ENCODE assay signal across 9 cellular contexts in genomic region chr2:216083464-216084279, GRCh38. TPM values are rescaled to one million over a fixed set of nuclear protein-coding genes. Genes with fewer than 3 reads are reported as not detected.
A peak's percentile ranks its signal among the peaks of the same experiment; 100 is the strongest.
DNase-seq lines count a peak whose midpoint lies in the region; ATAC-seq, FAIRE-seq and TF ChIP-seq lines count a peak whose summit lies in the region.
"Had no signal": no experiment of that assay in that cellular context is flagged by ENCODE, and none has a peak within 500 bp of the region (broad histone marks: within the 10 kb centered on the region; RNA-seq: fewer than 3 reads in every experiment).

No MANE protein-coding gene starts in this region.

- no peaks in the 10 kb centered on the region for H3K9me3 ChIP-seq in spleen
- no peaks in the 10 kb centered on the region for H3K9me3 ChIP-seq in pancreas

- 84 to 89% (median 88%) methylated on average over 11 of the region's 11 CpGs for WGBS in spleen, 5 donors
- 80 to 84% methylated on average over 11 of the region's 11 CpGs for WGBS in pancreas, 2 donors

- H3K36me3 ChIP-seq in spleen (no peaks in the 10 kb centered on the region), pancreas (no peaks in the 10 kb centered on the region)

- FAIRE-seq in RCC 7860 (lab: Jason Lieb, UNC) (peak; percentile 81), pancreas (lab: Jason Lieb, UNC) (no peak)

- TF ChIP-seq POLR2A in spleen (IDR thresholded peaks at IDR 0.05) = no peak

- H3K9me3 Mint-ChIP-seq in activated CD8-positive, alpha-beta memory T cell treated with anti-CD3 and anti-CD28 coated beads, Interleukin-2, amount 10 ng/mL, durations not matched to agents 7 days and 5 days (ENCODE audit: low read depth) = no peaks in the 10 kb centered on the region
- H3K9me3 Mint-ChIP-seq: CD14-positive monocyte had no signal

- ATAC-seq in activated CD8-positive, alpha-beta memory T cell treated with anti-CD3 and anti-CD28 coated beads, Interleukin-2, amount 10 ng/mL, durations not matched to agents 7 days and 5 days = no peak
- no peak for ATAC-seq in pancreas

- H3K27ac ChIP-seq in spleen (peak overlapping the region in 6 of 8 donors; percentile 15 to 85 (median 52)), pancreas (no peak overlapping the region)

- H3K36me3 Mint-ChIP-seq in activated CD8-positive, alpha-beta memory T cell treated with anti-CD3 and anti-CD28 coated beads, Interleukin-2, amount 10 ng/mL, durations not matched to agents 7 days and 5 days = peaks cover 8% of the 10 kb centered on the region

- H3K4me1 ChIP-seq in spleen = peaks cover 17 to 75% (median 54%) of the 10 kb centered on the region in 6 donors
- peaks cover 0 to 10% (median 5%) of the 10 kb centered on the region in 3 donors for H3K4me1 ChIP-seq in pancreas

- no peaks in the 10 kb centered on the region for H3K27me3 ChIP-seq in spleen (replicated peaks in 1 of 7)
- no peaks in the 10 kb centered on the region for H3K27me3 ChIP-seq in pancreas

- peak overlapping the region; percentile 84 for H3K27ac Mint-ChIP-seq in activated CD8-positive, alpha-beta memory T cell treated with anti-CD3 and anti-CD28 coated beads, Interleukin-2, amount 10 ng/mL, durations not matched to agents 7 days and 5 days

- TF ChIP-seq CTCF in fibroblast of mammary gland (conservative IDR thresholded peaks at IDR 0.05; ENCODE audit: control insufficient read depth, insufficient read depth, low read depth, low read length) = no peak
- no peak for TF ChIP-seq CTCF in spleen (IDR thresholded peaks at IDR 0.05 in 8 of 11, conservative IDR thresholded peaks at IDR 0.05 in 3 of 11)
- TF ChIP-seq CTCF in pancreas (IDR thresholded peaks at IDR 0.05) = no peak

- intact Hi-C loops in spleen (cut with DNase I; ENCODE audit: low total_unique reads) = no loop called here
- intact Hi-C loops in pancreas (cut with DNase I) = no loop called here

- no peaks in the 10 kb centered on the region for H3K27me3 Mint-ChIP-seq in activated CD8-positive, alpha-beta memory T cell treated with anti-CD3 and anti-CD28 coated beads, Interleukin-2, amount 10 ng/mL, durations not matched to agents 7 days and 5 days

- H3K4me3 Mint-ChIP-seq in activated CD8-positive, alpha-beta memory T cell treated with anti-CD3 and anti-CD28 coated beads, Interleukin-2, amount 10 ng/mL, durations not matched to agents 7 days and 5 days = no peak overlapping the region

- peaks cover 57% of the 10 kb centered on the region for H3K4me1 Mint-ChIP-seq in activated CD8-positive, alpha-beta memory T cell treated with anti-CD3 and anti-CD28 coated beads, Interleukin-2, amount 10 ng/mL, durations not matched to agents 7 days and 5 days

- CTCF ChIA-PET in activated CD8-positive, alpha-beta memory T cell treated with anti-CD3 and anti-CD28 coated beads, Interleukin-2, amount 10 ng/mL, durations not matched to agents 7 days and 5 days (lab: Charles Lee) = interaction anchor here (0.8 to 4.6 kb wide), 10 partner anchors 8 to 321 kb away, joined by 3 to 28 read pairs (median 4); partner anchors contain the start of gene XRCC5

- no peak overlapping the region for H3K4me3 ChIP-seq in fibroblast of mammary gland (ENCODE audit: control insufficient read depth, low read depth, low read length)
- H3K4me3 ChIP-seq in spleen = no peak overlapping the region
- no peak overlapping the region for H3K4me3 ChIP-seq in pancreas

- DNase-seq in activated CD8-positive, alpha-beta memory T cell treated with anti-CD3 and anti-CD28 coated beads, Interleukin-2, amount 10 ng/mL, durations not matched to agents 7 days and 5 days = no peak
- DNase-seq in activated CD8-positive, alpha-beta memory T cell treated with anti-CD3 and anti-CD28 coated beads, Interleukin-2, amount 50 U/mL, for 48 hours = no peak
- DNase-seq in RCC 7860 (ENCODE audit: low spot score) (peak; percentile 93), fibroblast of mammary gland (ENCODE audit: low read depth) (peak; percentile 42), spleen (no peak), NK-92 (lab: John Stamatoyannopoulos, UW; ENCODE audit: unreplicated experiment) (no peak), mucosa of gallbladder (ENCODE audit: low spot score) (no peak), pancreas (no peak)

RNA-seq across cellular contexts. Expression of gene TMEM169, which starts 2.0 kb away (rescaled TPM):
- total RNA-seq in activated CD8-positive, alpha-beta memory T cell treated with anti-CD3 and anti-CD28 coated beads, Interleukin-2, amount 10 ng/mL, durations not matched to agents 7 days and 5 days = 1 to 10 TPM in 1 of 2 experiments, under 1 TPM in 1; 0.75 to 1.1 TPM
- 1 to 10 TPM in 3 of 7 donors, under 1 TPM in 4; 0.57 to 1.3 (median 0.94) TPM for total RNA-seq in spleen
- polyA plus RNA-seq in spleen = under 1 TPM; 0.19 to 0.35 (median 0.24) TPM
- total RNA-seq in mucosa of gallbladder = 7.3 TPM
- under 1 TPM; 0.19 to 0.55 (median 0.44) TPM for total RNA-seq in pancreas
- under 1 TPM; 0.15 to 0.47 TPM for polyA plus RNA-seq in pancreas

RNA-seq across cellular contexts. Expression of gene PECR, which starts 2.1 kb away (rescaled TPM):
- 10 to 100 TPM; 21.6 to 31.9 TPM for total RNA-seq in activated CD8-positive, alpha-beta memory T cell treated with anti-CD3 and anti-CD28 coated beads, Interleukin-2, amount 10 ng/mL, durations not matched to agents 7 days and 5 days
- 10 to 100 TPM in 5 of 7 donors, 1 to 10 TPM in 2; 6.9 to 16.9 (median 12.9) TPM for total RNA-seq in spleen
- polyA plus RNA-seq in spleen = 1 to 10 TPM; 5.0 to 6.2 (median 5.1) TPM
- total RNA-seq in mucosa of gallbladder = 33.7 TPM
- total RNA-seq in pancreas = 1 to 10 TPM; 3.8 to 7.5 (median 4.8) TPM
- 1 to 10 TPM; 4.7 to 6.8 TPM for polyA plus RNA-seq in pancreas

RNA-seq across cellular contexts. Expression of gene XRCC5, which starts 25.5 kb away (rescaled TPM):
- total RNA-seq in activated CD8-positive, alpha-beta memory T cell treated with anti-CD3 and anti-CD28 coated beads, Interleukin-2, amount 10 ng/mL, durations not matched to agents 7 days and 5 days = 100 to 1,000 TPM; 307 to 424 TPM
- total RNA-seq in spleen (100 to 1,000 TPM; 146 to 252 (median 211) TPM), mucosa of gallbladder (197 TPM), pancreas (100 to 1,000 TPM in 3 of 6 donors, 10 to 100 TPM in 3; 63.5 to 117 (median 98.5) TPM)
- polyA plus RNA-seq in spleen (10 to 100 TPM; 63.5 to 81.8 (median 77.4) TPM), pancreas (10 to 100 TPM; 29.0 to 58.7 TPM)

Comparison
In these comparisons a context has a peak if more than half of its experiments do, and no peak if none do; other contexts are left out.
1. DNase-seq: peak in RCC 7860 (single experiment) and fibroblast of mammary gland (single experiment); none in activated CD8-positive, alpha-beta memory T cell treated with anti-CD3 and anti-CD28 coated beads, Interleukin-2, amount 10 ng/mL, durations not matched to agents 7 days and 5 days (single experiment), activated CD8-positive, alpha-beta memory T cell treated with anti-CD3 and anti-CD28 coated beads, Interleukin-2, amount 50 U/mL, for 48 hours (single experiment), spleen (single experiment), NK-92 (single experiment), mucosa of gallbladder (single experiment) and pancreas (0 of 6).
2. H3K27ac ChIP-seq: peak in spleen (6 of 8); none in pancreas (0 of 4).